ENCODE assay signal across 12 cellular contexts in genomic region chr1:51044834-51045233, GRCh38. TPM values are rescaled to one million over a fixed set of nuclear protein-coding genes. Genes with fewer than 3 reads are reported as not detected.
A peak's percentile ranks its signal among the peaks of the same experiment; 100 is the strongest.
DNase-seq lines count a peak whose midpoint lies in the region; ATAC-seq and TF ChIP-seq lines count a peak whose summit lies in the region.
"Had no signal": no experiment of that assay in that cellular context is flagged by ENCODE, and none has a peak within 500 bp of the region (broad histone marks: within the 10 kb centered on the region; RNA-seq: fewer than 3 reads in every experiment).

No MANE protein-coding gene starts in this region.

- ATAC-seq in upper lobe of right lung (no peak), GM21528 (IDR thresholded peaks at IDR 0.05; ENCODE audit: low FRiP score, unreplicated experiment) (no peak)
- ATAC-seq: left lung had no signal

- no peaks in the 10 kb centered on the region for H3K79me2 ChIP-seq in OCI-LY7 (ENCODE audit: insufficient read depth, low read depth, low read length)

- intact Hi-C loops in cardiac septum (cut with DNase I): loop anchor here (2.0 to 5.0 kb wide), 2 partner anchors 113 to 270 kb away; no protein-coding TSS in a partner anchor
- intact Hi-C loops in OCI-LY7 (cut with micrococcal nuclease; ENCODE audit: unreplicated experiment): loop anchor here (1.0 to 5.0 kb wide), 4 partner anchors 68 to 270 kb away; no protein-coding TSS in a partner anchor
- intact Hi-C loops in esophagus muscularis mucosa (cut with DNase I): loop anchor here (5.0 kb wide), 2 partner anchors 118 to 273 kb away; no protein-coding TSS in a partner anchor
- intact Hi-C loops in upper lobe of right lung (cut with DNase I): loop anchor here (10.0 kb wide), 1 partner anchor 270 kb away; no protein-coding TSS in a partner anchor

- TF ChIP-seq CTCF in right atrium auricular region (IDR thresholded peaks at IDR 0.05): peak; percentile 29 to 65
- TF ChIP-seq CTCF in OCI-LY7 (conservative IDR thresholded peaks at IDR 0.05; ENCODE audit: low read length): peak; percentile 83
- TF ChIP-seq CTCF in esophagus muscularis mucosa (IDR thresholded peaks at IDR 0.05): peak; percentile 31 to 47 (median 33)
- peak; percentile 44 for TF ChIP-seq CTCF in upper lobe of right lung (IDR thresholded peaks at IDR 0.05)

- no TSS peak for BruUV-seq in OCI-LY7 (replicated peaks; lab: Mats Ljungman, UMichigan)

- no peak overlapping the region for H3K4me3 ChIP-seq in right atrium auricular region
- H3K4me3 ChIP-seq in OCI-LY7 (ENCODE audit: low read depth, low read length, poor library complexity, severe bottlenecking): no peak overlapping the region
- H3K4me3 ChIP-seq in esophagus muscularis mucosa: no peak overlapping the region
- no peak overlapping the region for H3K4me3 ChIP-seq in upper lobe of right lung
- H3K4me3 ChIP-seq: left lung had no signal

- TF ChIP-seq POLR2A in esophagus muscularis mucosa (IDR thresholded peaks at IDR 0.05; ENCODE audit: low read depth): no peak

- no peaks in the 10 kb centered on the region for H4K20me1 ChIP-seq in OCI-LY7 (ENCODE audit: insufficient read depth, low read length)

- POLR2A ChIA-PET in OCI-LY7 (lab: Charles Lee): no interaction called here

- WGBS in esophagus muscularis mucosa: 33% methylated on average over 4 of the region's 4 CpGs

- no peak overlapping the region for H3K4me2 ChIP-seq in OCI-LY7 (ENCODE audit: low read length)

- H3K9me3 ChIP-seq in right atrium auricular region: no peaks in the 10 kb centered on the region
- H3K9me3 ChIP-seq in OCI-LY7 (ENCODE audit: low read length): no peaks in the 10 kb centered on the region
- peaks cover 0 to 1% (median 0%) of the 10 kb centered on the region in 4 donors for H3K9me3 ChIP-seq in esophagus muscularis mucosa
- H3K9me3 ChIP-seq in upper lobe of right lung: no peaks in the 10 kb centered on the region
- H3K9me3 ChIP-seq: left lung had no signal

- H3K4me1 ChIP-seq in right atrium auricular region (no peaks in the 10 kb centered on the region), OCI-LY7 (ENCODE audit: insufficient read depth, low read length, poor library complexity, severe bottlenecking) (no peaks in the 10 kb centered on the region), esophagus muscularis mucosa (no peaks in the 10 kb centered on the region), upper lobe of right lung (no peaks in the 10 kb centered on the region)
- H3K4me1 ChIP-seq: left lung had no signal

- H3K36me3 ChIP-seq in right atrium auricular region (no peaks in the 10 kb centered on the region), OCI-LY7 (ENCODE audit: insufficient read depth, low read length) (no peaks in the 10 kb centered on the region), esophagus muscularis mucosa (no peaks in the 10 kb centered on the region), upper lobe of right lung (no peaks in the 10 kb centered on the region)
- H3K36me3 ChIP-seq: left lung had no signal

- no peak overlapping the region for H2AFZ ChIP-seq in OCI-LY7 (ENCODE audit: low read length)

- no peaks in the 10 kb centered on the region for H3K27me3 ChIP-seq in right atrium auricular region
- H3K27me3 ChIP-seq in esophagus muscularis mucosa: no peaks in the 10 kb centered on the region
- no peaks in the 10 kb centered on the region for H3K27me3 ChIP-seq in upper lobe of right lung
- H3K27me3 ChIP-seq: left lung had no signal

- no peak for DNase-seq in right atrium auricular region (ENCODE audit: low spot score)
- DNase-seq in cardiac septum (ENCODE audit: low spot score): no peak
- peak; percentile 49 for DNase-seq in OCI-LY7 (ENCODE audit: low spot score)
- no peak for DNase-seq in esophagus muscularis mucosa (ENCODE audit: extremely low spot score)
- DNase-seq in upper lobe of right lung: no peak
- DNase-seq in activated naive CD4-positive, alpha-beta T cell (lab: John Stamatoyannopoulos, UW): no peak
- DNase-seq in NCI-H187 (lab: John Stamatoyannopoulos, UW): no peak
- DNase-seq: left lung; NCI-H510A treated with DMSO at 0.1 percent for 48 hours; stimulated activated CD4-positive, alpha-beta T cell treated with anti-CD3 and anti-CD28 coated beads, Interleukin-12 subunit alpha, Interleukin-12 subunit beta, amount 100 ng/mL, for 4 hours had no signal

- no peak for TF ChIP-seq EP300 in esophagus muscularis mucosa (IDR thresholded peaks at IDR 0.05)

- no peaks in the 10 kb centered on the region for H3K9me2 ChIP-seq in OCI-LY7 (ENCODE audit: insufficient read depth, low read length)

- no peak overlapping the region for H3K27ac ChIP-seq in right atrium auricular region
- no peak overlapping the region for H3K27ac ChIP-seq in OCI-LY7 (ENCODE audit: low read depth, low read length, poor library complexity, severe bottlenecking)
- no peak overlapping the region for H3K27ac ChIP-seq in esophagus muscularis mucosa (replicated peaks in 1 of 4)
- no peak overlapping the region for H3K27ac ChIP-seq in upper lobe of right lung
- H3K27ac ChIP-seq: left lung had no signal

- CTCF ChIA-PET in OCI-LY7 (lab: Charles Lee; ENCODE audit: unreplicated experiment): no interaction called here

RNA-seq across cellular contexts. Expression of gene C1orf185, which starts 57.2 kb away (rescaled TPM):
- total RNA-seq in right atrium auricular region (not detected), cardiac septum (not detected), OCI-LY7 (2022) (not detected in 2 replicates), esophagus muscularis mucosa (not detected), upper lobe of right lung (not detected)
- not detected in 2 replicates for total RNA-seq in OCI-LY7 (2014; rRNA removed; shearing (Covaris generic))
- total RNA-seq: Daoy, left lung had no signal

Comparison
In these comparisons a context has a peak if more than half of its experiments do, and no peak if none do; other contexts are left out.
1. CTCF ChIP-seq: peak in every context shown above with its lines; median percentile 83 in OCI-LY7; 47 in right atrium auricular region; 44 in upper lobe of right lung; 33 in esophagus muscularis mucosa.